Comparison of ENCODE assay signal across 9 cellular contexts in genomic region chr2:134411279-134411827, GRCh38.
DNase-seq lines count a peak whose midpoint lies in the region; TF ChIP-seq lines count a peak whose summit lies in the region.
"Had no signal": no experiment of that assay in that cellular context is flagged by ENCODE, and none has a peak within 500 bp of the region (broad histone marks: within the 10 kb centered on the region; RNA-seq: fewer than 3 reads in every experiment).

No MANE protein-coding gene starts in this region.

- dilution Hi-C loops in mammary epithelial cell (cut with HindIII; ENCODE audit: low sequenced_read_pairs) = no loop called here

- no peaks in the 10 kb centered on the region for H3K9me3 Mint-ChIP-seq in mesothelial cell of epicardium

- H3K4me3 Mint-ChIP-seq in mesothelial cell of epicardium = no peak overlapping the region

- H3K36me3 Mint-ChIP-seq in mesothelial cell of epicardium = no peaks in the 10 kb centered on the region

- no peak overlapping the region for H3K4me2 ChIP-seq in mammary epithelial cell (ENCODE audit: insufficient read depth, low read depth, low read length)

- H3K9me3 ChIP-seq in breast epithelium (no peaks in the 10 kb centered on the region), mammary epithelial cell (replicated peaks; ENCODE audit: insufficient read depth, low read length) (no peaks in the 10 kb centered on the region), right atrium auricular region (no peaks in the 10 kb centered on the region), thymus (ENCODE audit: control insufficient read depth) (no peaks in the 10 kb centered on the region)
- H3K9me3 ChIP-seq: colonic mucosa had no signal

- H2AFZ ChIP-seq in mammary epithelial cell (ENCODE audit: low read depth, low read length) = no peak overlapping the region

- no peaks in the 10 kb centered on the region for H4K20me1 ChIP-seq in mammary epithelial cell (ENCODE audit: insufficient read depth, low read length)

- no peaks in the 10 kb centered on the region for H3K79me2 ChIP-seq in mammary epithelial cell (ENCODE audit: insufficient read depth, low read length)

- H3K27ac Mint-ChIP-seq in mesothelial cell of epicardium = no peak overlapping the region

- TF ChIP-seq CTCF in breast epithelium (IDR thresholded peaks at IDR 0.05) = no peak
- TF ChIP-seq CTCF in mammary epithelial cell (conservative IDR thresholded peaks at IDR 0.05 in 1 of 2, IDR thresholded peaks at IDR 0.05 in 1 of 2; ENCODE audit: extremely low read depth in 1 of 2, insufficient read depth in 1 of 2, low read depth in 1 of 2, low read length in 2 of 2) = no peak
- no peak for TF ChIP-seq CTCF in right atrium auricular region (IDR thresholded peaks at IDR 0.05)
- TF ChIP-seq CTCF in mesothelial cell of epicardium (IDR thresholded peaks at IDR 0.05; ENCODE audit: unreplicated experiment) = no peak

- no peak overlapping the region for H3K9ac ChIP-seq in mammary epithelial cell (ENCODE audit: insufficient read depth, low read length)

- no peaks in the 10 kb centered on the region for H3K36me3 ChIP-seq in breast epithelium
- no peaks in the 10 kb centered on the region for H3K36me3 ChIP-seq in mammary epithelial cell (ENCODE audit: insufficient read depth, low read length)
- H3K36me3 ChIP-seq in right atrium auricular region = no peaks in the 10 kb centered on the region
- no peaks in the 10 kb centered on the region for H3K36me3 ChIP-seq in thymus (ENCODE audit: control insufficient read depth, insufficient read depth)
- H3K36me3 ChIP-seq: colonic mucosa had no signal

- 79% methylated on average over 6 of the region's 6 CpGs for WGBS in mammary epithelial cell (ENCODE audit: low coverage, missing lambda C conversion rate)
- 49% methylated on average over 6 of the region's 6 CpGs for WGBS in thymus

- no peaks in the 10 kb centered on the region for H3K27me3 ChIP-seq in breast epithelium
- no peaks in the 10 kb centered on the region for H3K27me3 ChIP-seq in mammary epithelial cell (ENCODE audit: insufficient read depth, low read length)
- H3K27me3 ChIP-seq in right atrium auricular region = no peaks in the 10 kb centered on the region
- H3K27me3 ChIP-seq in thymus (ENCODE audit: control insufficient read depth, insufficient read depth) = no peaks in the 10 kb centered on the region
- H3K27me3 ChIP-seq: colonic mucosa had no signal

- peaks cover 7% of the 10 kb centered on the region for H3K4me1 Mint-ChIP-seq in mesothelial cell of epicardium

- no peaks in the 10 kb centered on the region for H3K27me3 Mint-ChIP-seq in mesothelial cell of epicardium (ENCODE audit: low read depth)

- H3K27ac ChIP-seq in breast epithelium (peak overlapping the region; percentile 68 to 80), mammary epithelial cell (ENCODE audit: insufficient read depth, low read depth, low read length) (no peak overlapping the region), right atrium auricular region (peak overlapping the region; percentile 71 to 80), thymus (ENCODE audit: low read depth) (peak overlapping the region; percentile 71)
- H3K27ac ChIP-seq: colonic mucosa had no signal

- intact Hi-C loops in breast epithelium (cut with DNase I; ENCODE audit: low total_unique reads) = loop anchor here (10.0 kb wide), 1 partner anchor 287 kb away; no protein-coding TSS in a partner anchor
- intact Hi-C loops in mammary epithelial cell (cut with micrococcal nuclease) = loop anchor here (5.0 kb wide), 1 partner anchor 204 kb away; no protein-coding TSS in a partner anchor

- CTCF ChIA-PET in mammary epithelial cell (lab: Charles Lee; ENCODE audit: low non-redundant PET) = interaction anchor here (0.6 to 1.6 kb wide), 4 partner anchors 14 to 293 kb away, joined by 3 to 13 read pairs (median 10); no protein-coding TSS in a partner anchor

- DNase-seq in breast epithelium (ENCODE audit: low spot score in 2 of 2) = no peak
- DNase-seq in mammary epithelial cell = no peak
- peak; percentile 82 for DNase-seq in SK-N-DZ (ENCODE audit: low spot score)
- DNase-seq in right atrium auricular region (ENCODE audit: low spot score) = no peak
- no peak for DNase-seq in mesothelial cell of epicardium (ENCODE audit: low spot score in 2 of 2, unreplicated experiment in 2 of 2)
- DNase-seq in activated CD4-positive, alpha-beta T cell treated with anti-CD3 and anti-CD28 coated beads for 48 hours = no peak
- no peak for DNase-seq in SIG-M5 treated with dmso at 0.1 percent for 504 hours (lab: John Stamatoyannopoulos, UW; ENCODE audit: unreplicated experiment)

- TF ChIP-seq POLR2A in breast epithelium (IDR thresholded peaks at IDR 0.05) = no peak

- H3K4me3 ChIP-seq in breast epithelium = no peak overlapping the region
- no peak overlapping the region for H3K4me3 ChIP-seq in mammary epithelial cell (replicated peaks in 1 of 3; ENCODE audit: insufficient read depth in 1 of 3, low read depth in 2 of 3, low read length in 3 of 3)
- H3K4me3 ChIP-seq in right atrium auricular region = no peak overlapping the region
- H3K4me3 ChIP-seq in thymus (ENCODE audit: low read length) = peak overlapping the region; percentile 3
- H3K4me3 ChIP-seq: colonic mucosa had no signal

- BruUV-seq in mammary epithelial cell (replicated peaks; lab: Mats Ljungman, UMichigan) = no TSS peak

- H3K4me1 ChIP-seq in breast epithelium (peaks cover 0 to 15% of the 10 kb centered on the region in 2 donors), mammary epithelial cell (ENCODE audit: insufficient read depth, low read length) (peaks cover 42% of the 10 kb centered on the region), right atrium auricular region (peaks cover 0 to 48% of the 10 kb centered on the region in 2 donors), thymus (ENCODE audit: control insufficient read depth, insufficient read depth, low read length) (peaks cover 54% of the 10 kb centered on the region)

- in situ Hi-C loops in mammary epithelial cell (cut with MboI; ENCODE audit: low sequenced_read_pairs in 2 of 2) = loop anchor here (10.0 to 25.0 kb wide), 4 partner anchors 174 to 524 kb away; no protein-coding TSS in a partner anchor
